19 cellular contexts compared by ENCODE assay signal in genomic region chr7:151390594-151391357, GRCh38. TPM values are rescaled to one million over a fixed set of nuclear protein-coding genes. Genes with fewer than 3 reads are reported as not detected.
"Had no signal": no experiment of that assay in that cellular context is flagged by ENCODE, and none has a peak within 500 bp of the region (broad histone marks: within the 10 kb centered on the region; RNA-seq: fewer than 3 reads in every experiment).

No MANE protein-coding gene starts in this region.

- H3K4me2 ChIP-seq: smooth muscle cell had no signal

- H3K27ac Mint-ChIP-seq: activated CD8-positive, alpha-beta T cell treated with anti-CD3 and anti-CD28 coated beads for 36 hours; activated naive CD4-positive, alpha-beta T cell treated with anti-CD3 and anti-CD28 coated beads, Interleukin-2, amount 50 U/mL, for 24 hours had no signal

- H3K27me3 ChIP-seq: adrenal gland, cardiac muscle cell, ovary, right lobe of liver, transverse colon had no signal

- H3K27ac ChIP-seq: adrenal gland, cardiac muscle cell, esophagus muscularis mucosa, ovary, right lobe of liver, transverse colon had no signal

- H3K4me3 ChIP-seq: adrenal gland, cardiac muscle cell, esophagus muscularis mucosa, ovary, right lobe of liver, smooth muscle cell, transverse colon had no signal

- H3K9me3 Mint-ChIP-seq: activated CD8-positive, alpha-beta T cell treated with anti-CD3 and anti-CD28 coated beads for 36 hours; activated naive CD4-positive, alpha-beta T cell treated with anti-CD3 and anti-CD28 coated beads, Interleukin-2, amount 50 U/mL, for 24 hours; activated T-cell treated with anti-CD3 and anti-CD28 coated beads, Interleukin-2, amount 50 U/mL, for 4 hours had no signal

- H3K9me3 ChIP-seq: adrenal gland, esophagus muscularis mucosa, ovary, right lobe of liver, transverse colon had no signal

- ATAC-seq: activated CD8-positive, alpha-beta T cell treated with anti-CD3 and anti-CD28 coated beads for 36 hours; activated T-cell treated with anti-CD3 and anti-CD28 coated beads, Interleukin-2, amount 50 U/mL, for 4 hours; right lobe of liver; stimulated activated naive CD8-positive, alpha-beta T cell treated with anti-CD3 and anti-CD28 coated beads, Interleukin-15, Interleukin-2, amounts not matched to agents 100 U/mL and 50 U/mL, for 24 hours had no signal

- H3K36me3 Mint-ChIP-seq: activated naive CD4-positive, alpha-beta T cell treated with anti-CD3 and anti-CD28 coated beads, Interleukin-2, amount 50 U/mL, for 24 hours had no signal

- H3K4me3 Mint-ChIP-seq: activated CD8-positive, alpha-beta T cell treated with anti-CD3 and anti-CD28 coated beads for 36 hours; activated naive CD4-positive, alpha-beta T cell treated with anti-CD3 and anti-CD28 coated beads, Interleukin-2, amount 50 U/mL, for 24 hours; activated T-cell treated with anti-CD3 and anti-CD28 coated beads, Interleukin-2, amount 50 U/mL, for 4 hours had no signal

- H3K27me3 Mint-ChIP-seq: activated CD8-positive, alpha-beta T cell treated with anti-CD3 and anti-CD28 coated beads for 36 hours; activated naive CD4-positive, alpha-beta T cell treated with anti-CD3 and anti-CD28 coated beads, Interleukin-2, amount 50 U/mL, for 24 hours had no signal

- H3K4me1 Mint-ChIP-seq: activated naive CD4-positive, alpha-beta T cell treated with anti-CD3 and anti-CD28 coated beads, Interleukin-2, amount 50 U/mL, for 24 hours had no signal

- H3K36me3 ChIP-seq: adrenal gland, cardiac muscle cell, esophagus muscularis mucosa, ovary, right lobe of liver, transverse colon had no signal

- DNase-seq: activated CD4-positive, alpha-beta T cell treated with anti-CD3 and anti-CD28 coated beads for 48 hours; activated CD8-positive, alpha-beta T cell treated with anti-CD3 and anti-CD28 coated beads for 36 hours; activated effector memory CD4-positive, alpha-beta T cell treated with anti-CD3 and anti-CD28 coated beads, Interleukin-2, amount 50 U/mL, for 16 hours; activated T-cell treated with anti-CD3 and anti-CD28 coated beads, Interleukin-2, amount 50 U/mL, for 4 hours; adrenal gland; kidney glomerular epithelial cell; midbrain; ovary; stimulated activated naive CD8-positive, alpha-beta T cell treated with anti-CD3 and anti-CD28 coated beads, Interleukin-15, Interleukin-2, amounts not matched to agents 100 U/mL and 50 U/mL, for 24 hours; transverse colon had no signal

- H3K4me1 ChIP-seq: adrenal gland, esophagus muscularis mucosa, right lobe of liver, transverse colon had no signal

RNA-seq across cellular contexts. Expression of gene WDR86, which starts 19.1 kb away (rescaled TPM):
- total RNA-seq: myocyte, pulmonary artery endothelial cell had no signal

RNA-seq across cellular contexts. Expression of gene CRYGN, which starts 49.2 kb away (rescaled TPM):
- total RNA-seq: activated T-cell treated with anti-CD3 and anti-CD28 coated beads, Interleukin-2, amount 50 U/mL, for 4 hours; lower leg skin; pulmonary artery endothelial cell; right lobe of liver; smooth muscle cell; transverse colon had no signal
- polyA plus RNA-seq: neural cell had no signal
